ENCODE assay signal across 1 cellular context in the genomic region with DNA sequence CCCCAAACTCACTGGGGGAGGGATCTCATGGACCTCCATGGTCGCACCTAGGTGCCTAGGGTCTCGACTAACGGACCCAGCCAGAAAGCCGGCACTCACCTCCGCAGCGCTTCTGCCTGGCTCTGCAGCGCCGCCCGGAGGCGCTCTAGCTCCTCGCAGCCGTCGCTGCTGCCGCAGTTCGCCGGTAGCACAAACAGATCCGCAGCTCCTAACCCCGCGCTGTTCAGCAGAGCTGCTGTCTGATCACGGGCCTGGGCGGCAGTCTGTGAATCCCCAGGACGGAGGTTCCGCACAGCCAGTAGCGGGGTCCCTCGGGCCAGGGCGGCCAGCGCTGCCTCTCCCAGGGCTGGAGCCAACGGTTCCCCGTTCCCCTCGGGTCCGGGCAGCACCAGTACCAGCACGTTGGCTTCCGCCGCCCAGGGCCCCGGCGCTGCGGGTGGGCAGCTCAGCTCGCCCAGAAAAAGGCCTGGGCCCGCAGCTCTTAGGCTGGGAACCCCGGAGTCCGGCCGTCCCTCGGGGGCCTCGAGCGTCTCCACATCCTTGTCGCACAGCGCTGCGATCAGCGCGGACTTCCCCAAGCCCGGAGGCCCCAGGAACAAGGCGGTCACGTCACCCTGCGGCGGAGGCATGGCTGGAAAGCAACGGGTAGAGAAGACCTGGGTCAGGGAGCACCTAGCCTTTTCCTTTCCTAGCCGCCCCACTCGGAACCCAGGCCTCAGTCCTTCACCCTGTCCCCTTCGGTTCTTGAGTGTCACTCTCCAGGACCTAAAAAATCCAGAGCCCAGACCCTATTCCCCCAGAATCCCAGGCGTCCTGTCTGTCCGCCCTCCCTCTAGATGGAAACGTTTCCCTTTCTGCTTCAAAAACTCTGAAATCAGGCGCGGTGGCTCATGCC.
TF ChIP-seq lines count a peak whose summit lies in the region.

No MANE protein-coding gene starts in this region.

TF ChIP-seq in liver, 16 proteins besides CTCF, POLR2A, EP300 and RAD21 (continued from another document):
- TF ChIP-seq, protein P1, sequence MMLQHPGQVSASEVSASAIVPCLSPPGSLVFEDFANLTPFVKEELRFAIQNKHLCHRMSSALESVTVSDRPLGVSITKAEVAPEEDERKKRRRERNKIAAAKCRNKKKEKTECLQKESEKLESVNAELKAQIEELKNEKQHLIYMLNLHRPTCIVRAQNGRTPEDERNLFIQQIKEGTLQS (IDR thresholded peaks at IDR 0.05), result no peak
- TF ChIP-seq, protein P2, sequence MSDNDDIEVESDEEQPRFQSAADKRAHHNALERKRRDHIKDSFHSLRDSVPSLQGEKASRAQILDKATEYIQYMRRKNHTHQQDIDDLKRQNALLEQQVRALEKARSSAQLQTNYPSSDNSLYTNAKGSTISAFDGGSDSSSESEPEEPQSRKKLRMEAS (IDR thresholded peaks at IDR 0.05), result no peak
